In genomic region chr13:80524447-80525215, GRCh38 we compare ENCODE assay signal across 17 cellular contexts.
A peak's percentile ranks its signal among the peaks of the same experiment; 100 is the strongest.
DNase-seq lines count a peak whose midpoint lies in the region; ATAC-seq, FAIRE-seq and TF ChIP-seq lines count a peak whose summit lies in the region.
"Had no signal": no experiment of that assay in that cellular context is flagged by ENCODE, and none has a peak within 500 bp of the region (broad histone marks: within the 10 kb centered on the region; RNA-seq: fewer than 3 reads in every experiment).

No MANE protein-coding gene starts in this region.

- no peak for TF ChIP-seq CTCF in astrocyte (IDR thresholded peaks at IDR 0.05; ENCODE audit: insufficient read depth, low read depth, low read length)

- no peak overlapping the region for H3K4me3 ChIP-seq in astrocyte (ENCODE audit: insufficient read depth, low read depth, low read length)

- H2AFZ ChIP-seq in astrocyte (ENCODE audit: low read depth, low read length), result no peak overlapping the region

- no peaks in the 10 kb centered on the region for H3K9me3 ChIP-seq in astrocyte (ENCODE audit: insufficient read depth, low read depth, low read length)

- no peaks in the 10 kb centered on the region for H3K36me3 ChIP-seq in astrocyte (ENCODE audit: insufficient read depth, low read length)

- H4K20me1 ChIP-seq in astrocyte (ENCODE audit: insufficient read depth, low read length), result no peaks in the 10 kb centered on the region

- no peak overlapping the region for H3K27ac Mint-ChIP-seq in astrocyte (ENCODE audit: unreplicated experiment)
- no peak overlapping the region for H3K27ac Mint-ChIP-seq in activated T-helper 17 cell treated with anti-CD3 and anti-CD28 coated beads, Interleukin-2, amount 50 U/mL, for 72 hours
- H3K27ac Mint-ChIP-seq: B cell; CD4-positive, alpha-beta T cell had no signal

- DNase-seq in HPDE6-E6E7 (ENCODE audit: extremely low spot score) (peak; percentile 23), astrocyte (ENCODE audit: low read depth) (peak; percentile 6), fibroblast of gingiva (ENCODE audit: low read depth) (peak; percentile 27), left kidney (ENCODE audit: low read depth, low spot score) (peak; percentile 11), T-helper 1 cell (no peak)
- DNase-seq: CD4-positive, alpha-beta T cell; DND-41; GF-D8; H7; Karpas-422; NCI-H1930; NCI-H524; SIG-M5 had no signal

- H3K4me1 ChIP-seq in astrocyte (ENCODE audit: insufficient read depth, low read length), result peaks cover 3% of the 10 kb centered on the region

- no peaks in the 10 kb centered on the region for H3K36me3 Mint-ChIP-seq in astrocyte (ENCODE audit: low read depth, unreplicated experiment)
- H3K36me3 Mint-ChIP-seq in activated T-helper 17 cell treated with anti-CD3 and anti-CD28 coated beads, Interleukin-2, amount 50 U/mL, for 72 hours (ENCODE audit: low read depth), result no peaks in the 10 kb centered on the region

- no peak for ATAC-seq in HG02884 (IDR thresholded peaks at IDR 0.05; ENCODE audit: unreplicated experiment)
- ATAC-seq in activated T-helper 17 cell treated with anti-CD3 and anti-CD28 coated beads, Interleukin-2, amount 50 U/mL, for 72 hours (replicated peaks), result no peak

- no peak for FAIRE-seq in astrocyte (lab: Jason Lieb, UNC)
- FAIRE-seq: RCC 7860 had no signal

- no peaks in the 10 kb centered on the region for H3K9me3 Mint-ChIP-seq in astrocyte (ENCODE audit: unreplicated experiment)
- peaks cover 13% of the 10 kb centered on the region for H3K9me3 Mint-ChIP-seq in activated T-helper 17 cell treated with anti-CD3 and anti-CD28 coated beads, Interleukin-2, amount 50 U/mL, for 72 hours

- no peak overlapping the region for H3K9ac ChIP-seq in astrocyte (ENCODE audit: low read length)

- no peak overlapping the region for H3K4me2 ChIP-seq in astrocyte (ENCODE audit: low read length)

- no peaks in the 10 kb centered on the region for H3K27me3 Mint-ChIP-seq in astrocyte (ENCODE audit: low read depth, unreplicated experiment)
- no peaks in the 10 kb centered on the region for H3K27me3 Mint-ChIP-seq in activated T-helper 17 cell treated with anti-CD3 and anti-CD28 coated beads, Interleukin-2, amount 50 U/mL, for 72 hours
- H3K27me3 Mint-ChIP-seq: B cell; CD4-positive, alpha-beta T cell had no signal

- no peak overlapping the region for H3K4me3 Mint-ChIP-seq in astrocyte (ENCODE audit: unreplicated experiment)
- no peak overlapping the region for H3K4me3 Mint-ChIP-seq in activated T-helper 17 cell treated with anti-CD3 and anti-CD28 coated beads, Interleukin-2, amount 50 U/mL, for 72 hours
- H3K4me3 Mint-ChIP-seq: B cell; CD4-positive, alpha-beta T cell had no signal

- H3K4me1 Mint-ChIP-seq in astrocyte (ENCODE audit: low read depth, unreplicated experiment), result peaks cover 2% of the 10 kb centered on the region
- H3K4me1 Mint-ChIP-seq in activated T-helper 17 cell treated with anti-CD3 and anti-CD28 coated beads, Interleukin-2, amount 50 U/mL, for 72 hours, result no peaks in the 10 kb centered on the region
- H3K4me1 Mint-ChIP-seq: B cell had no signal

- H3K79me2 ChIP-seq in astrocyte (ENCODE audit: insufficient read depth, low read length), result no peaks in the 10 kb centered on the region

- H3K27ac ChIP-seq in astrocyte (ENCODE audit: low read depth, low read length), result no peak overlapping the region

- H3K27me3 ChIP-seq in astrocyte (ENCODE audit: insufficient read depth, low read length), result no peaks in the 10 kb centered on the region

Comparison
In these comparisons a context has a peak if more than half of its experiments do, and no peak if none do; other contexts are left out.
1. DNase-seq: peak in HPDE6-E6E7 (single experiment), astrocyte (single experiment), fibroblast of gingiva (single experiment) and left kidney (single experiment); none in T-helper 1 cell (0 of 5).